In genomic region chr1:156748670-156749428, GRCh38 we compare ENCODE assay signal across 8 cellular contexts. TPM values are rescaled to one million over a fixed set of nuclear protein-coding genes. Genes with fewer than 3 reads are reported as not detected.
DNase-seq lines count a peak whose midpoint lies in the region; ATAC-seq and TF ChIP-seq lines count a peak whose summit lies in the region.

No MANE protein-coding gene starts in this region.

- H3K4me3 ChIP-seq in A673 (ENCODE audit: low read depth, low read length, poor library complexity, severe bottlenecking) (peak overlapping the region; percentile 92), GM23248 (peak overlapping the region; percentile 78), SU-DHL-6 (ENCODE audit: insufficient read depth, low read length, poor library complexity, severe bottlenecking) (peak overlapping the region; percentile 91)

- POLR2A ChIA-PET in A673 (lab: Charles Lee; ENCODE audit: low non-redundant PET), result no interaction called here
- POLR2A ChIA-PET in naive thymus-derived CD8-positive, alpha-beta T cell (lab: Charles Lee), result interaction anchor here (0.8 to 4.4 kb wide), 3 partner anchors 7 to 69 kb away, joined by 3 to 70 read pairs (median 48); partner anchors contain the start of genes ISG20L2, METTL25B and MRPL24

- DNase-seq in A673 (ENCODE audit: low spot score) (peak; percentile 29), GM23248 (peak; percentile 66), epithelial cell of prostate (ENCODE audit: low read depth, low spot score) (no peak)
- no peak for DNase-seq in naive thymus-derived CD8-positive, alpha-beta T cell
- DNase-seq in activated CD4-positive, CD25-positive, alpha-beta regulatory T cell (lab: John Stamatoyannopoulos, UW), result no peak

- H3K27ac ChIP-seq in A673 (ENCODE audit: low read depth, low read length, poor library complexity, severe bottlenecking) (peak overlapping the region; percentile 98), GM23248 (peak overlapping the region; percentile 100), SU-DHL-6 (ENCODE audit: low read depth, low read length) (peak overlapping the region; percentile 88), epithelial cell of prostate (peak overlapping the region; percentile 100)

- H3K9me2 ChIP-seq in GM23248 (ENCODE audit: insufficient read depth), result no peaks in the 10 kb centered on the region
- no peaks in the 10 kb centered on the region for H3K9me2 ChIP-seq in SU-DHL-6 (replicated peaks; ENCODE audit: insufficient read depth, low read length)

- no peak for ATAC-seq in naive thymus-derived CD8-positive, alpha-beta T cell
- ATAC-seq in GM18873 (IDR thresholded peaks at IDR 0.05; ENCODE audit: low FRiP score, unreplicated experiment), result no peak
- ATAC-seq in GM19452 (IDR thresholded peaks at IDR 0.05; ENCODE audit: unreplicated experiment), result no peak

- H2AFZ ChIP-seq in GM23248 (peak overlapping the region; percentile 47; the same call in 1 of the 2 replicates), SU-DHL-6 (ENCODE audit: low read depth, low read length, severe bottlenecking) (no peak overlapping the region)

- H3K36me3 ChIP-seq in A673 (ENCODE audit: insufficient read depth, low read length, poor library complexity, severe bottlenecking) (peaks cover 17% of the 10 kb centered on the region), GM23248 (ENCODE audit: low read depth) (no peaks in the 10 kb centered on the region), SU-DHL-6 (ENCODE audit: low read length) (no peaks in the 10 kb centered on the region)

- intact Hi-C loops in A673 (cut with micrococcal nuclease; ENCODE audit: unreplicated experiment), result no loop called here

- H3K4me2 ChIP-seq in GM23248 (ENCODE audit: unreplicated experiment), result peak overlapping the region; percentile 96
- H3K4me2 ChIP-seq in SU-DHL-6 (ENCODE audit: low read depth, low read length, poor library complexity, severe bottlenecking), result peak overlapping the region; percentile 70

- TF ChIP-seq CTCF in A673 (conservative IDR thresholded peaks at IDR 0.05; ENCODE audit: low read depth, low read length), result no peak
- no peak for TF ChIP-seq CTCF in SU-DHL-6 (IDR thresholded peaks at IDR 0.05; ENCODE audit: insufficient read depth, low read length, poor library complexity, severe bottlenecking)

- peaks cover 92% of the 10 kb centered on the region for H3K79me2 ChIP-seq in GM23248 (ENCODE audit: insufficient read depth)
- H3K79me2 ChIP-seq in SU-DHL-6 (ENCODE audit: insufficient read depth, low read length), result peaks cover 69% of the 10 kb centered on the region

- H3F3A ChIP-seq in GM23248 (ENCODE audit: insufficient read depth) (peaks cover 45% of the 10 kb centered on the region), SU-DHL-6 (ENCODE audit: insufficient read depth) (peaks cover 29% of the 10 kb centered on the region)

- peaks cover 0 to 16% (median 2%) of the 10 kb centered on the region in 3 donors for H3K36me3 Mint-ChIP-seq in naive thymus-derived CD8-positive, alpha-beta T cell

- H3K27me3 Mint-ChIP-seq in naive thymus-derived CD8-positive, alpha-beta T cell, result no peaks in the 10 kb centered on the region

- peak overlapping the region; percentile 84 to 97 (median 92) for H3K27ac Mint-ChIP-seq in naive thymus-derived CD8-positive, alpha-beta T cell

- H4K20me1 ChIP-seq in GM23248 (ENCODE audit: insufficient read depth) (no peaks in the 10 kb centered on the region), SU-DHL-6 (ENCODE audit: low read depth, low read length) (no peaks in the 10 kb centered on the region; the same call in 1 of the 2 replicates)

- H3K4me3 Mint-ChIP-seq in naive thymus-derived CD8-positive, alpha-beta T cell, result peak overlapping the region; percentile 81 to 97 (median 92)

- peaks cover 38 to 75% (median 71%) of the 10 kb centered on the region in 4 donors for H3K4me1 Mint-ChIP-seq in naive thymus-derived CD8-positive, alpha-beta T cell

- H3K9ac ChIP-seq in GM23248, result peak overlapping the region; percentile 97
- H3K9ac ChIP-seq in SU-DHL-6 (ENCODE audit: low read length), result peak overlapping the region; percentile 86

- H3K9me3 Mint-ChIP-seq in naive thymus-derived CD8-positive, alpha-beta T cell, result no peaks in the 10 kb centered on the region

- BruUV-seq in A673 (replicated peaks; lab: Mats Ljungman, UMichigan), result no TSS peak

- no peaks in the 10 kb centered on the region for H3K27me3 ChIP-seq in A673 (replicated peaks; ENCODE audit: insufficient read depth, low read depth, low read length, poor library complexity)
- H3K27me3 ChIP-seq in GM23248 (replicated peaks; ENCODE audit: insufficient read depth), result no peaks in the 10 kb centered on the region
- no peaks in the 10 kb centered on the region for H3K27me3 ChIP-seq in SU-DHL-6 (ENCODE audit: low read length)

- H3K4me1 ChIP-seq in A673 (ENCODE audit: insufficient read depth, low read length, poor library complexity, severe bottlenecking) (peaks cover 44% of the 10 kb centered on the region), GM23248 (ENCODE audit: insufficient read depth) (peaks cover 41% of the 10 kb centered on the region)

- in situ Hi-C loops in GM23248 (cut with MboI), result no loop called here

- CTCF ChIA-PET in A673 (lab: Charles Lee), result no interaction called here

- 1 to 3% methylated on average over 9 of the region's 9 CpGs for WGBS in GM23248 (ENCODE audit: low coverage in 1 of 2, low lambda C conversion rate in 2 of 2, missing lambda C conversion rate in 2 of 2), 2 experiments

- H3K9me3 ChIP-seq in A673 (ENCODE audit: low read depth, low read length, poor library complexity, severe bottlenecking) (no peaks in the 10 kb centered on the region), GM23248 (ENCODE audit: low read depth) (no peaks in the 10 kb centered on the region), SU-DHL-6 (ENCODE audit: insufficient read depth, low read length) (no peaks in the 10 kb centered on the region)

RNA-seq across cellular contexts. Expression of gene HDGF, which starts 2.6 kb away (rescaled TPM):
- 477 and 536 TPM in 2 replicates for total RNA-seq in A673 (2021)
- 184 and 185 TPM in 2 replicates for total RNA-seq in GM23248 (2014; rRNA removed; shearing (Covaris generic))
- 95.4 and 131 TPM in 2 replicates for polyA plus RNA-seq in GM23248 (2016; fragmentation: Nextera tagmentation; extraction: Ambion mirVana)
- total RNA-seq in naive thymus-derived CD8-positive, alpha-beta T cell, result 100 to 1,000 TPM in 1 of 2 experiments, 10 to 100 TPM in 1; 95.4 to 103 TPM
- polyA plus RNA-seq in naive thymus-derived CD8-positive, alpha-beta T cell, result 10 to 100 TPM; 25.0 to 50.1 (median 41.3) TPM

RNA-seq across cellular contexts. Expression of gene MRPL24, which starts 8.0 kb away (rescaled TPM):
- total RNA-seq in A673 (2021), result 85.7 and 92.9 TPM in 2 replicates
- total RNA-seq in GM23248 (2014; rRNA removed; shearing (Covaris generic)), result 49.2 and 55.7 TPM in 2 replicates
- polyA plus RNA-seq in GM23248 (2016; fragmentation: Nextera tagmentation; extraction: Ambion mirVana), result 91.4 and 93.7 TPM in 2 replicates
- 10 to 100 TPM; 49.7 to 56.9 TPM for total RNA-seq in naive thymus-derived CD8-positive, alpha-beta T cell
- 100 to 1,000 TPM in 2 of 3 donors, 10 to 100 TPM in 1; 98.6 to 109 (median 103) TPM for polyA plus RNA-seq in naive thymus-derived CD8-positive, alpha-beta T cell

RNA-seq across cellular contexts. Expression of gene PRCC, which starts 18.5 kb away (rescaled TPM):
- 121 and 125 TPM in 2 replicates for total RNA-seq in A673 (2021)
- 32.4 and 43.6 TPM in 2 replicates for total RNA-seq in GM23248 (2014; rRNA removed; shearing (Covaris generic))
- polyA plus RNA-seq in GM23248 (2016; fragmentation: Nextera tagmentation; extraction: Ambion mirVana), result 57.0 and 62.4 TPM in 2 replicates
- total RNA-seq in naive thymus-derived CD8-positive, alpha-beta T cell, result 10 to 100 TPM; 59.5 to 64.0 TPM
- 10 to 100 TPM; 22.9 to 55.7 (median 39.9) TPM for polyA plus RNA-seq in naive thymus-derived CD8-positive, alpha-beta T cell

RNA-seq across cellular contexts. Expression of gene ISG20L2, which starts 20.3 kb away (rescaled TPM):
- total RNA-seq in A673 (2021), result 45.7 and 46.5 TPM in 2 replicates
- total RNA-seq in GM23248 (2014; rRNA removed; shearing (Covaris generic)), result 10.4 TPM in 2 replicates
- 17.8 and 21.5 TPM in 2 replicates for polyA plus RNA-seq in GM23248 (2016; fragmentation: Nextera tagmentation; extraction: Ambion mirVana)
- total RNA-seq in naive thymus-derived CD8-positive, alpha-beta T cell, result 10 to 100 TPM; 45.0 to 50.3 TPM
- polyA plus RNA-seq in naive thymus-derived CD8-positive, alpha-beta T cell, result 10 to 100 TPM; 20.0 to 23.4 (median 20.7) TPM

RNA-seq across cellular contexts. Expression of gene METTL25B, which starts 20.6 kb away (rescaled TPM):
- 20.2 TPM in 2 replicates for total RNA-seq in A673 (2021)
- 4.5 and 5.6 TPM in 2 replicates for total RNA-seq in GM23248 (2014; rRNA removed; shearing (Covaris generic))
- polyA plus RNA-seq in GM23248 (2016; fragmentation: Nextera tagmentation; extraction: Ambion mirVana), result 7.4 and 10.1 TPM in 2 replicates
- total RNA-seq in naive thymus-derived CD8-positive, alpha-beta T cell, result 10 to 100 TPM; 33.6 to 39.3 TPM
- 1 to 10 TPM; 2.3 to 6.7 (median 5.6) TPM for polyA plus RNA-seq in naive thymus-derived CD8-positive, alpha-beta T cell

Comparison
In these comparisons a context has a peak if more than half of its experiments do, and no peak if none do; other contexts are left out.
1. DNase-seq: peak in A673 (single experiment) and GM23248 (single experiment); none in epithelial cell of prostate (single experiment), naive thymus-derived CD8-positive, alpha-beta T cell (0 of 10) and activated CD4-positive, CD25-positive, alpha-beta regulatory T cell (0 of 4).
2. Peak in every context shown above with its lines, with median percentiles within 50 percentile points of each other: H3K27ac ChIP-seq and H3K4me3 ChIP-seq.